Comparison of ENCODE assay signal across 8 cellular contexts in genomic region chr5:150209020-150209635, GRCh38. TPM values are rescaled to one million over a fixed set of nuclear protein-coding genes. Genes with fewer than 3 reads are reported as not detected.
DNase-seq lines count a peak whose midpoint lies in the region; ATAC-seq and TF ChIP-seq lines count a peak whose summit lies in the region.

No MANE protein-coding gene starts in this region.

- TF ChIP-seq CTCF in thoracic aorta (IDR thresholded peaks at IDR 0.05) = no peak

- peak overlapping the region; percentile 6 for H3K4me3 ChIP-seq in thoracic aorta

- no peaks in the 10 kb centered on the region for H3K36me3 ChIP-seq in thoracic aorta

- ATAC-seq in thoracic aorta (ENCODE audit: insufficient number of reproducible peaks, low FRiP score, low read depth) = peak; percentile 37

- in situ Hi-C loops in G401 (cut with HindIII; ENCODE audit: low sequenced_read_pairs) = no loop called here

- DNase-seq in activated T-cell treated with anti-CD3 and anti-CD28 coated beads for 1 hour (ENCODE audit: low read depth) (peak; percentile 10), activated T-cell treated with anti-CD3 and anti-CD28 coated beads for 4 hours (no peak), hepatic stellate cell (ENCODE audit: low spot score) (peak; percentile 97), thoracic aorta (ENCODE audit: low spot score) (no peak), NCI-H526 treated with DMSO at 0.1 percent for 48 hours (lab: John Stamatoyannopoulos, UW) (no peak), retina (no peak), G401 (ENCODE audit: low spot score) (no peak)
- peak; percentile 31 for DNase-seq in activated T-cell treated with anti-CD3 and anti-CD28 coated beads, Interleukin-2, amount 50 U/mL, for 1 hour

- peak overlapping the region in 1 of 2 donors; percentile 53 for H3K27ac ChIP-seq in thoracic aorta

- H3K4me1 ChIP-seq in thoracic aorta (ENCODE audit: control insufficient read depth in 1 of 2, low read depth in 2 of 2) = peaks cover under 1 to 8% of the 10 kb centered on the region in 2 donors

- H3K9me3 ChIP-seq in thoracic aorta = no peaks in the 10 kb centered on the region

- no peaks in the 10 kb centered on the region for H3K27me3 ChIP-seq in thoracic aorta (replicated peaks; ENCODE audit: insufficient read depth)

RNA-seq across cellular contexts. Expression of gene SLC6A7, which starts 19.3 kb away (rescaled TPM):
- total RNA-seq in thoracic aorta = not detected
- not detected in 2 replicates for total RNA-seq in G401 (2014; rRNA removed; shearing (Covaris generic))

RNA-seq across cellular contexts. Expression of gene CDX1, which starts 42.5 kb away (rescaled TPM):
- not detected for total RNA-seq in thoracic aorta
- not detected in 2 replicates for total RNA-seq in G401 (2014; rRNA removed; shearing (Covaris generic))

RNA-seq across cellular contexts. Expression of gene PDGFRB, which starts 53.5 kb away (rescaled TPM):
- 100 to 1,000 TPM; 362 to 421 TPM for total RNA-seq in thoracic aorta
- total RNA-seq in G401 (2014; rRNA removed; shearing (Covaris generic)) = 21.0 and 31.1 TPM in 2 replicates

Comparison
In these comparisons a context has a peak if more than half of its experiments do, and no peak if none do; other contexts are left out.
1. DNase-seq: peak in activated T-cell treated with anti-CD3 and anti-CD28 coated beads for 1 hour (single experiment), activated T-cell treated with anti-CD3 and anti-CD28 coated beads, Interleukin-2, amount 50 U/mL, for 1 hour (single experiment) and hepatic stellate cell (single experiment); none in activated T-cell treated with anti-CD3 and anti-CD28 coated beads for 4 hours (single experiment), thoracic aorta (single experiment), NCI-H526 treated with DMSO at 0.1 percent for 48 hours (single experiment), retina (single experiment) and G401 (single experiment).
2. RNA of gene PDGFRB, which starts 53.5 kb away (total RNA-seq): 362 to 421 TPM in thoracic aorta; 21.0 to 31.1 TPM in G401; every median in the first group is over 10 times any median in the second.